In genomic region chr11:108223449-108224149, GRCh38 we compare ENCODE assay signal across 8 cellular contexts. TPM values are rescaled to one million over a fixed set of nuclear protein-coding genes. Genes with fewer than 3 reads are reported as not detected.
DNase-seq lines count a peak whose midpoint lies in the region; ATAC-seq and TF ChIP-seq lines count a peak whose summit lies in the region.

No MANE protein-coding gene starts in this region.

- peak overlapping the region; percentile 87 for H4K5ac ChIP-seq in IMR-90 (ENCODE audit: low read depth, low read length)

- H3K4me3 ChIP-seq in IMR-90 (ENCODE audit: insufficient read depth, low read depth, low read length) (peak overlapping the region; percentile 73), right cardiac atrium (ENCODE audit: low read length) (peak overlapping the region; percentile 71), stomach smooth muscle (ENCODE audit: low read length in 2 of 2) (peak overlapping the region; percentile 89)

- no peaks in the 10 kb centered on the region for H3K9me3 ChIP-seq in IMR-90 (ENCODE audit: control insufficient read depth, insufficient read depth, low read length)
- no peaks in the 10 kb centered on the region for H3K9me3 ChIP-seq in right cardiac atrium (ENCODE audit: control insufficient read depth, low read length)
- H3K9me3 ChIP-seq in stomach smooth muscle (ENCODE audit: control insufficient read depth in 2 of 2, low read length in 2 of 2), result no peaks in the 10 kb centered on the region

- POLR2A ChIA-PET in GM10248 (lab: Yijun Ruan, JAX), result interaction anchor here (1.2 to 1.6 kb wide), 2 partner anchors 15 to 22 kb away, joined by 3 to 4 read pairs; no protein-coding TSS in a partner anchor
- POLR2A ChIA-PET in IMR-90 (lab: Charles Lee; ENCODE audit: unreplicated experiment), result no interaction called here

- H3K9me1 ChIP-seq in IMR-90 (ENCODE audit: insufficient read depth, low read length), result peaks cover 6% of the 10 kb centered on the region; the same call in 1 of the 2 replicates

- H3K9ac ChIP-seq in IMR-90 (ENCODE audit: low read depth, low read length) (peak overlapping the region; percentile 92), stomach smooth muscle (ENCODE audit: low read length in 2 of 2) (peak overlapping the region; percentile 87 to 93)

- peak overlapping the region; percentile 15; the same call in 1 of the 2 replicates for H2BK20ac ChIP-seq in IMR-90 (ENCODE audit: low read depth, low read length)

- H4K91ac ChIP-seq in IMR-90 (ENCODE audit: insufficient read depth, low read depth, low read length), result peak overlapping the region; percentile 95

- H3K27me3 ChIP-seq in IMR-90 (ENCODE audit: control insufficient read depth, insufficient read depth, low read length) (no peaks in the 10 kb centered on the region), right cardiac atrium (ENCODE audit: control insufficient read depth, insufficient read depth) (no peaks in the 10 kb centered on the region), stomach smooth muscle (ENCODE audit: control insufficient read depth in 1 of 2, insufficient read depth in 2 of 2, low read length in 2 of 2) (no peaks in the 10 kb centered on the region)

- CTCF ChIA-PET in GM10248 (lab: Yijun Ruan, JAX) (interaction anchor here (1.3 to 2.6 kb wide), 9 partner anchors 10 to 443 kb away, joined by 3 to 12 read pairs (median 6); no protein-coding TSS in a partner anchor), IMR-90 (lab: Yijun Ruan, JAX) (interaction anchor here (0.6 to 1.1 kb wide), 3 partner anchors 14 to 425 kb away, joined by 3 read pairs; no protein-coding TSS in a partner anchor)

- H3K79me1 ChIP-seq in IMR-90 (ENCODE audit: low read depth in 1 of 2, low read length in 2 of 2), result peaks cover 16 to 54% of the 10 kb centered on the region in 2 experiments

- H3K36me3 ChIP-seq in IMR-90 (ENCODE audit: control insufficient read depth, insufficient read depth, low read length) (peaks cover 2% of the 10 kb centered on the region), stomach smooth muscle (ENCODE audit: control insufficient read depth in 2 of 2, insufficient read depth in 2 of 2, low read length in 2 of 2) (peaks cover 2 to 4% of the 10 kb centered on the region in 2 donors)

- dilution Hi-C loops in IMR-90 (cut with HindIII; ENCODE audit: low sequenced_read_pairs, unreplicated experiment), result no loop called here

- H2BK15ac ChIP-seq in IMR-90 (ENCODE audit: low read depth, low read length), result peak overlapping the region; percentile 57; the same call in 1 of the 3 replicates

- H3K18ac ChIP-seq in IMR-90 (ENCODE audit: low read depth, low read length), result peak overlapping the region; percentile 39; the same call in 1 of the 2 replicates

- peak overlapping the region; percentile 93 for H3K4ac ChIP-seq in IMR-90 (ENCODE audit: low read depth, low read length)

- H4K8ac ChIP-seq in IMR-90 (ENCODE audit: low read depth in 2 of 2, low read length in 2 of 2), result peak overlapping the region; percentile 56 to 85

- ATAC-seq in GM21528 (IDR thresholded peaks at IDR 0.05; ENCODE audit: low FRiP score, unreplicated experiment) (peak; percentile 33), IMR-90 (ENCODE audit: low read depth) (no peak), right cardiac atrium (no peak), GM19397 (IDR thresholded peaks at IDR 0.05; ENCODE audit: unreplicated experiment) (no peak)

- H2AK9ac ChIP-seq in IMR-90 (replicated peaks; ENCODE audit: low read depth, low read length, poor library complexity), result peak overlapping the region; percentile 76

- intact Hi-C loops in IMR-90 (cut with micrococcal nuclease) (loop anchor here (2.0 to 10.0 kb wide), 4 partner anchors 101 to 425 kb away; partner anchors contain the start of genes ACAT1 and C11orf65), right cardiac atrium (cut with DNase I) (loop anchor here in 3 of 4 donors (5.0 to 10.0 kb wide), 3 partner anchors 99 to 434 kb away; partner anchors contain the start of genes CUL5 (in 2 of the 3) and ACAT1 (in 1 of the 3))

- in situ Hi-C loops in IMR-90 (cut with MboI; ENCODE audit: low sequenced_read_pairs), result no loop called here

- peak overlapping the region; percentile 96 for H2AFZ ChIP-seq in IMR-90 (replicated peaks; ENCODE audit: low read length, poor library complexity)

- peak overlapping the region; percentile 89 for H2BK120ac ChIP-seq in IMR-90 (ENCODE audit: low read depth, low read length)

- peaks cover 4% of the 10 kb centered on the region; the same call in 1 of the 2 replicates for H3K4me1 ChIP-seq in IMR-90 (ENCODE audit: control insufficient read depth, insufficient read depth, low read length)
- no peaks in the 10 kb centered on the region for H3K4me1 ChIP-seq in right cardiac atrium (ENCODE audit: control insufficient read depth, insufficient read depth, low read length)
- peaks cover 20% of the 10 kb centered on the region for H3K4me1 ChIP-seq in stomach smooth muscle (ENCODE audit: control insufficient read depth, insufficient read depth, low read length)

- H2AK5ac ChIP-seq in IMR-90 (ENCODE audit: low read depth, low read length), result peak overlapping the region; percentile 62

- WGBS in IMR-90 (ENCODE audit: extremely low coverage in 2 of 2, insufficient read length in 1 of 2), 2 experiments, result 10% methylated on average over 10 of the region's 17 CpGs; no CpG with 5 or more reads in 1 of the 2 experiments
- 6% methylated on average over 17 of the region's 17 CpGs for WGBS in right cardiac atrium

- peak overlapping the region; percentile 95 for H3K23ac ChIP-seq in IMR-90 (ENCODE audit: low read depth, low read length)

- peak overlapping the region; percentile 97 for H2BK5ac ChIP-seq in IMR-90 (ENCODE audit: low read depth, low read length, poor library complexity, severe bottlenecking)

- TSS peak; percentile 42 for BruUV-seq in IMR-90 (replicated peaks; lab: Mats Ljungman, UMichigan)

- H4K20me1 ChIP-seq in IMR-90 (ENCODE audit: insufficient read depth, low read length), result peaks cover 4% of the 10 kb centered on the region; the same call in 1 of the 2 replicates

- TF ChIP-seq CTCF in GM10248 (IDR thresholded peaks at IDR 0.05; ENCODE audit: control extremely low read depth, extremely low read depth, low read depth, missing control alignments), result no peak
- TF ChIP-seq CTCF in IMR-90 (conservative IDR thresholded peaks at IDR 0.05; ENCODE audit: low read depth, low read length), result no peak

- TF ChIP-seq RAD21 in IMR-90 (IDR thresholded peaks at IDR 0.05; ENCODE audit: low read length), result no peak

- peak overlapping the region; percentile 95 for H3K14ac ChIP-seq in IMR-90 (replicated peaks; ENCODE audit: low read depth, low read length)

- peak; percentile 32 for DNase-seq in GM10248 (ENCODE audit: extremely low spot score)
- peak; percentile 22 for DNase-seq in IMR-90
- peak; percentile 19 for DNase-seq in activated T-cell treated with anti-CD3 and anti-CD28 coated beads for 4 hours
- DNase-seq in right cardiac atrium, result no peak
- no peak for DNase-seq in NCI-H2196 treated with DMSO at 0.1 percent for 48 hours (lab: John Stamatoyannopoulos, UW; ENCODE audit: unreplicated experiment)

- TF ChIP-seq POLR2A in IMR-90 (IDR thresholded peaks at IDR 0.05; ENCODE audit: low read depth, low read length), result no peak

- H3K27ac ChIP-seq in IMR-90 (ENCODE audit: insufficient read depth, low read length), result peak overlapping the region; percentile 95
- peak overlapping the region; percentile 98 for H3K27ac ChIP-seq in right cardiac atrium (ENCODE audit: low read length)
- peak overlapping the region; percentile 85 for H3K27ac ChIP-seq in stomach smooth muscle (ENCODE audit: low read length)

- H3K4me2 ChIP-seq in IMR-90 (ENCODE audit: low read depth, low read length), result peak overlapping the region; percentile 89

- H3K56ac ChIP-seq in IMR-90 (ENCODE audit: extremely low read depth, insufficient read depth, low read length), result peak overlapping the region; percentile 95

TF ChIP-seq in IMR-90, 13 proteins besides CTCF, POLR2A, EP300 and RAD21:
- TF ChIP-seq BHLHE40 (IDR thresholded peaks at IDR 0.05; ENCODE audit: low read depth, low read length) (no peak), MAFK (IDR thresholded peaks at IDR 0.05; ENCODE audit: low read depth, low read length) (no peak), SMC3 (IDR thresholded peaks at IDR 0.05; ENCODE audit: low read depth, low read length) (no peak), CHD1 (IDR thresholded peaks at IDR 0.05; ENCODE audit: low read depth, low read length) (no peak)

RNA-seq across cellular contexts. Expression of gene ATM, which starts 0.7 kb away (rescaled TPM):
- total RNA-seq in IMR-90 (2012; rRNA removed) (30.6 and 54.4 TPM in 2 replicates), right cardiac atrium (10 to 100 TPM; 39.7 to 46.5 (median 45.3) TPM)
- polyA plus RNA-seq in IMR-90 (2012; rRNA removed) (12.8 and 18.1 TPM in 2 replicates), right cardiac atrium (18.4 TPM)
- 1.1 and 2.8 TPM in 2 replicates for polyA plus RNA-seq in IMR-90 (2012; cell fraction: cytosol; rRNA removed)
- 5.6 and 46.3 TPM in 2 replicates for polyA plus RNA-seq in IMR-90 (2012; cell fraction: nucleus; rRNA removed; ENCODE audit: low replicate concordance)

RNA-seq across cellular contexts. Expression of gene NPAT, which starts 1.2 kb away (rescaled TPM):
- total RNA-seq in IMR-90 (2012; rRNA removed) (10.6 and 13.3 TPM in 2 replicates), right cardiac atrium (10 to 100 TPM in 2 of 4 donors, 1 to 10 TPM in 2; 9.6 to 10.3 (median 10.0) TPM)
- polyA plus RNA-seq in IMR-90 (2012; rRNA removed) (2.8 and 3.1 TPM in 2 replicates), right cardiac atrium (2.8 TPM)
- 0.54 and 0.68 TPM in 2 replicates for polyA plus RNA-seq in IMR-90 (2012; cell fraction: cytosol; rRNA removed)
- polyA plus RNA-seq in IMR-90 (2012; cell fraction: nucleus; rRNA removed; ENCODE audit: low replicate concordance), result 0.60 and 4.7 TPM in 2 replicates

Comparison
In these comparisons a context has a peak if more than half of its experiments do, and no peak if none do; other contexts are left out.
1. DNase-seq: peak in GM10248 (single experiment), IMR-90 (single experiment) and activated T-cell treated with anti-CD3 and anti-CD28 coated beads for 4 hours (single experiment); none in right cardiac atrium (0 of 3) and NCI-H2196 treated with DMSO at 0.1 percent for 48 hours (single experiment).
2. Peak in every context shown above with its lines, with median percentiles within 50 percentile points of each other: H3K27ac ChIP-seq and H3K4me3 ChIP-seq.